In the genomic region with DNA sequence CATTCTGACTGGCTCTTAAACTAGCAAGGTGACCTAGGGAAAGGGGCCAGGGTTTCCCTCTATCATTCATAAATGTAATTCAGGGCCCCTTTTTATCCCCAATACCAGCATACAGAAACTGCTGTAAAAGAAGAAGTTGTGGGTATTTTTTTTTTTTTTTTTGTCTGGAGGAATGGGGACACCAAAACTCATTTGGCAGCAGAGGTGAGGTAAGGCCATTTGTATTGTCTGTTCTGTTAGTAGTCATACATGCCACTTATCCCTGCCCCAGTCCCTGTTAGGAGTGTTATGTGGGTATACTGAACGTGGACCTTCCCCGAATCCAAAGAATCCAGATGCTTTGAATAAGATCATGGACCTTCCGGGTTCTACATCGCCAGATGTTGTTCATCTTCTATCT, we compare ENCODE assay signal across 8 cellular contexts. TPM values are rescaled to one million over a fixed set of nuclear protein-coding genes. Genes with fewer than 3 reads are reported as not detected.
DNase-seq lines count a peak whose midpoint lies in the region; TF ChIP-seq lines count a peak whose summit lies in the region.

No MANE protein-coding gene starts in this region.

- H3F3A ChIP-seq in OCI-LY1 (ENCODE audit: insufficient read depth, low read length): no peaks in the 10 kb centered on the region

- no peak overlapping the region for H4K12ac ChIP-seq in trophoblast cell (ENCODE audit: low read depth, low read length)

- H3K9me3 ChIP-seq in OCI-LY1 (ENCODE audit: low read length) (no peaks in the 10 kb centered on the region), endodermal cell (ENCODE audit: control insufficient read depth, low read length) (no peaks in the 10 kb centered on the region), trophoblast cell (ENCODE audit: insufficient read depth, low read depth, low read length) (no peaks in the 10 kb centered on the region)

- no peaks in the 10 kb centered on the region for H4K20me1 ChIP-seq in OCI-LY1 (ENCODE audit: insufficient read depth, low read length)

- peak overlapping the region; percentile 68 for H3K4me3 ChIP-seq in GM08714 (ENCODE audit: low read length)
- H3K4me3 ChIP-seq in OCI-LY1 (ENCODE audit: low read depth, low read length, poor library complexity, severe bottlenecking): peak overlapping the region; percentile 82
- peak overlapping the region; percentile 99 for H3K4me3 ChIP-seq in endodermal cell (ENCODE audit: low read length)
- H3K4me3 ChIP-seq in trophoblast cell (ENCODE audit: low read depth, low read length): no peak overlapping the region

- peak overlapping the region; percentile 95 for H3K4me3 Mint-ChIP-seq in endodermal cell

- H3K18ac ChIP-seq in trophoblast cell (ENCODE audit: low read length): no peak overlapping the region

- DNase-seq in endodermal cell (no peak), trophoblast cell (peak in 1 of 2 donors; percentile 18), NCI-H2227 treated with DMSO at 0.1 percent for 48 hours (lab: John Stamatoyannopoulos, UW) (no peak), NCI-H146 (lab: John Stamatoyannopoulos, UW) (no peak), SK-N-DZ (ENCODE audit: low spot score) (no peak)
- DNase-seq in activated CD4-positive, alpha-beta T cell treated with anti-CD3 and anti-CD28 coated beads for 4 hours: no peak

- no peak overlapping the region for H3K14ac ChIP-seq in trophoblast cell (ENCODE audit: low read length)

- H3K79me1 ChIP-seq in trophoblast cell (ENCODE audit: low read length): peaks cover 16% of the 10 kb centered on the region

- H3K4me1 ChIP-seq in OCI-LY1 (ENCODE audit: insufficient read depth, low read length, severe bottlenecking) (peaks cover 67% of the 10 kb centered on the region), endodermal cell (ENCODE audit: control insufficient read depth, insufficient read depth, low read length) (no peaks in the 10 kb centered on the region), trophoblast cell (ENCODE audit: control insufficient read depth in 1 of 2, insufficient read depth in 2 of 2, low read length in 2 of 2) (peaks cover 0 to 11% of the 10 kb centered on the region in 2 experiments)

- H3K23ac ChIP-seq in trophoblast cell (ENCODE audit: low read length): no peak overlapping the region

- no peak overlapping the region for H2BK12ac ChIP-seq in trophoblast cell (ENCODE audit: low read length)

- peaks cover 55% of the 10 kb centered on the region for H3K4me1 Mint-ChIP-seq in endodermal cell

- H3K79me2 ChIP-seq in OCI-LY1 (ENCODE audit: insufficient read depth, low read length) (peaks cover 64% of the 10 kb centered on the region), trophoblast cell (ENCODE audit: control insufficient read depth, insufficient read depth, low read length, poor library complexity) (peaks cover 38% of the 10 kb centered on the region)

- TF ChIP-seq CTCF in OCI-LY1 (IDR thresholded peaks at IDR 0.05; ENCODE audit: low read length) (no peak), endodermal cell (conservative IDR thresholded peaks at IDR 0.05) (no peak)

- H3K9me2 ChIP-seq in OCI-LY1 (ENCODE audit: low read depth, low read length): no peaks in the 10 kb centered on the region

- H2BK120ac ChIP-seq in trophoblast cell (ENCODE audit: insufficient read depth, low read length, poor library complexity): no peak overlapping the region

- peak overlapping the region; percentile 97 for H3K9ac ChIP-seq in OCI-LY1 (ENCODE audit: low read length)
- peak overlapping the region; percentile 94 for H3K9ac ChIP-seq in endodermal cell (ENCODE audit: extremely low read depth, low read length, poor library complexity, severe bottlenecking)
- H3K9ac ChIP-seq in trophoblast cell (ENCODE audit: low read length): no peak overlapping the region

- H3K4ac ChIP-seq in trophoblast cell (ENCODE audit: low read depth, low read length): peak overlapping the region; percentile 100

- H2AFZ ChIP-seq in OCI-LY1 (ENCODE audit: low read length) (no peak overlapping the region), trophoblast cell (ENCODE audit: insufficient read depth, low read length, poor library complexity) (no peak overlapping the region)

- 71 to 88% methylated on average over 4 of the region's 4 CpGs for WGBS in endodermal cell (ENCODE audit: insufficient coverage in 1 of 2, insufficient read length in 1 of 2), 2 experiments
- no CpG with 5 or more reads among the region's 4 CpGs for WGBS in trophoblast cell (ENCODE audit: extremely low coverage, insufficient coverage, insufficient read length)

- H2BK5ac ChIP-seq in trophoblast cell (ENCODE audit: low read depth, low read length, poor library complexity): no peak overlapping the region

- H3K27ac Mint-ChIP-seq in endodermal cell: peak overlapping the region; percentile 99

- H2AK5ac ChIP-seq in trophoblast cell (ENCODE audit: low read length): no peak overlapping the region

- no peak overlapping the region for H4K91ac ChIP-seq in trophoblast cell (ENCODE audit: low read depth, low read length)

- no peaks in the 10 kb centered on the region for H3K9me3 Mint-ChIP-seq in endodermal cell

- H3K36me3 ChIP-seq in OCI-LY1 (ENCODE audit: insufficient read depth, low read length): peaks cover 26% of the 10 kb centered on the region; the same call in 1 of the 2 replicates
- H3K36me3 ChIP-seq in endodermal cell (ENCODE audit: control insufficient read depth, insufficient read depth, low read length): peaks cover 36% of the 10 kb centered on the region
- H3K36me3 ChIP-seq in trophoblast cell (ENCODE audit: control insufficient read depth in 1 of 2, insufficient read depth in 2 of 2, low read length in 2 of 2): peaks cover 2% of the 10 kb centered on the region in 2 experiments

- peaks cover 23% of the 10 kb centered on the region for H3K36me3 Mint-ChIP-seq in endodermal cell (ENCODE audit: low read depth)

- H3K27me3 ChIP-seq in OCI-LY1 (ENCODE audit: insufficient read depth, low read length) (no peaks in the 10 kb centered on the region), endodermal cell (ENCODE audit: control insufficient read depth, insufficient read depth, low read length, poor library complexity, severe bottlenecking) (no peaks in the 10 kb centered on the region), trophoblast cell (ENCODE audit: insufficient read depth, low read length) (no peaks in the 10 kb centered on the region)

- H3K27me3 Mint-ChIP-seq in endodermal cell (ENCODE audit: insufficient read depth): no peaks in the 10 kb centered on the region

- peak overlapping the region; percentile 81 for H3K27ac ChIP-seq in OCI-LY1 (ENCODE audit: low read depth, low read length, poor library complexity, severe bottlenecking)
- H3K27ac ChIP-seq in endodermal cell (ENCODE audit: low read depth, low read length): no peak overlapping the region
- no peak overlapping the region for H3K27ac ChIP-seq in trophoblast cell (ENCODE audit: low read depth, low read length)

- H3K4me2 ChIP-seq in OCI-LY1 (ENCODE audit: low read length): peak overlapping the region; percentile 89
- peak overlapping the region; percentile 81 for H3K4me2 ChIP-seq in trophoblast cell (ENCODE audit: low read length)

- no peak overlapping the region for H4K8ac ChIP-seq in trophoblast cell (ENCODE audit: low read depth, low read length)

RNA-seq across cellular contexts. Expression of a gene that starts 1.7 kb away (rescaled TPM):
- total RNA-seq in endodermal cell: 100 to 1,000 TPM; 365 to 380 TPM
- polyA plus RNA-seq in endodermal cell (2013, experiment 1 of 2): 409 TPM
- 399 TPM for polyA plus RNA-seq in endodermal cell (2013, experiment 2 of 2)
- 334 and 340 TPM in 2 replicates for polyA plus RNA-seq in trophoblast cell (2013)
- 320 and 356 TPM in 2 replicates for polyA plus RNA-seq in SK-N-DZ (2014; cell fraction: cytosol; rRNA removed)
- 330 and 417 TPM in 2 replicates for polyA plus RNA-seq in SK-N-DZ (2014; cell fraction: nucleus; rRNA removed)

RNA-seq across cellular contexts. Expression of a gene that starts 1.9 kb away (rescaled TPM):
- 100 to 1,000 TPM; 344 to 374 TPM for total RNA-seq in endodermal cell
- polyA plus RNA-seq in endodermal cell (2013, experiment 1 of 2): 216 TPM
- polyA plus RNA-seq in endodermal cell (2013, experiment 2 of 2): 217 TPM
- 771 and 822 TPM in 2 replicates for polyA plus RNA-seq in trophoblast cell (2013)
- 170 and 181 TPM in 2 replicates for polyA plus RNA-seq in SK-N-DZ (2014; cell fraction: cytosol; rRNA removed)
- polyA plus RNA-seq in SK-N-DZ (2014; cell fraction: nucleus; rRNA removed): 152 and 164 TPM in 2 replicates

RNA-seq across cellular contexts. Expression of a gene that starts 38.7 kb away (rescaled TPM):
- total RNA-seq in endodermal cell: 10 to 100 TPM; 36.4 to 51.4 TPM
- polyA plus RNA-seq in endodermal cell (2013, experiment 1 of 2): 31.1 TPM
- 31.1 TPM for polyA plus RNA-seq in endodermal cell (2013, experiment 2 of 2)
- 20.0 and 20.1 TPM in 2 replicates for polyA plus RNA-seq in trophoblast cell (2013)
- 16.2 and 24.0 TPM in 2 replicates for polyA plus RNA-seq in SK-N-DZ (2014; cell fraction: cytosol; rRNA removed)
- polyA plus RNA-seq in SK-N-DZ (2014; cell fraction: nucleus; rRNA removed): 36.2 and 40.0 TPM in 2 replicates
